ENCODE assay signal across 8 cellular contexts in genomic region chr12:120534203-120534702, GRCh38. TPM values are rescaled to one million over a fixed set of nuclear protein-coding genes. Genes with fewer than 3 reads are reported as not detected.
DNase-seq lines count a peak whose midpoint lies in the region; ATAC-seq and TF ChIP-seq lines count a peak whose summit lies in the region.

Gene RNF10, plus strand, starts transcription at chr12:120534356. Its CDS starts 456 bp downstream, at chr12:120534812.

- DNase-seq in AML-193 (lab: John Stamatoyannopoulos, UW) (peak; percentile 62 to 67), NCI-H526 treated with DMSO at 0.1 percent for 48 hours (lab: John Stamatoyannopoulos, UW) (peak; percentile 82), dermis blood vessel endothelial cell (peak; percentile 92), left kidney (ENCODE audit: low read depth, low spot score) (peak; percentile 96)
- peak; percentile 39 to 74 for DNase-seq in activated CD4-positive, alpha-beta T cell treated with anti-CD3 and anti-CD28 coated beads, Interleukin-2, amount 50 U/mL, for 24 hours (ENCODE audit: low read depth in 1 of 2, low spot score in 1 of 2)
- DNase-seq in stimulated activated CD4-positive, alpha-beta T cell treated with anti-CD3 and anti-CD28 coated beads, Interleukin-1b, Interleukin-23, amount 100 ng/mL, for 48 hours: peak; percentile 66

- TF ChIP-seq POLR2A in GM19099 (IDR thresholded peaks at IDR 0.05; ENCODE audit: extremely low read depth, insufficient read length, low read depth): peak; percentile 95

- ATAC-seq in HG03460 (IDR thresholded peaks at IDR 0.05; ENCODE audit: unreplicated experiment): peak; percentile 72

RNA-seq across cellular contexts. Expression of gene RNF10, which starts in this region (rescaled TPM):
- total RNA-seq in dermis blood vessel endothelial cell: 118 and 308 TPM in 2 replicates

Comparison
In these comparisons a context has a peak if more than half of its experiments do, and no peak if none do; other contexts are left out.
1. Peak in every context shown above with its lines: DNase-seq and ATAC-seq.